ENCODE assay signal across 24 cellular contexts in the genomic region with DNA sequence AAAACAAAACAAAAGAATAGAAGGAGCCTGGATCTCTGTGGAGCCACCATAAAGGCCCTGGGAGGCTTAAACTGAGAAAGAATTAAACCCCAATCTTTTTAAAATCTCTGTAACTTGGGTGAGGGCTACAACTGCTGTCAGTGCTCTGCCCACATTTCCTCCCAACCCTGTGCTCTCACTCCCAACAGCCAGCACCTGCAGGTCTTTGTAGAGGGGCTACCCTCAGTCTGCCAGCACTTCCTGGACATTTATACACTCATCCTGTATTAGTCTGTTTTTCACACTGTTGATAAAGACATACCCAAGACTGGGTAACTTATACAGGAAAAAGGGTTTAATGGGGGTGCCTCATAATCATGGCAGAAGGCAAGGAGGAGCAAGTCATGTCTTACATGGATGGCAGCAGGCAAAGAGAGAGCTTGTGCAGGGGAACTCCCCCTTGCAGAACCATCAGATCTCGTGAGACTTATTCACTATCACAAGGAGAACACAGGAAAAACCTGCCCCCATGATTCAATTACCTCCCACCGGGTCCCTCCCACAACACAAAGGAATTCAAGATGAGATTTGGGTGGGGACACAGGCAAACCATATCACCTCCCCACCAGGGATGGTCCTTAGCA. TPM values are rescaled to one million over a fixed set of nuclear protein-coding genes. Genes with fewer than 3 reads are reported as not detected.
DNase-seq lines count a peak whose midpoint lies in the region; ATAC-seq, FAIRE-seq and TF ChIP-seq lines count a peak whose summit lies in the region.
"Had no signal": no experiment of that assay in that cellular context is flagged by ENCODE, and none has a peak within 500 bp of the region (broad histone marks: within the 10 kb centered on the region; RNA-seq: fewer than 3 reads in every experiment).

No MANE protein-coding gene starts in this region.

- BruUV-seq in K562 (replicated peaks; lab: Mats Ljungman, UMichigan) (no TSS peak), mammary epithelial cell (replicated peaks; lab: Mats Ljungman, UMichigan) (no TSS peak)

- H3K4me1 ChIP-seq in CD4-positive, CD25-positive, alpha-beta regulatory T cell (ENCODE audit: control insufficient read depth, insufficient read depth, low read length, poor library complexity, severe bottlenecking), result no peaks in the 10 kb centered on the region
- no peaks in the 10 kb centered on the region for H3K4me1 ChIP-seq in HEK293 (ENCODE audit: control insufficient read depth, insufficient read depth, low read length)
- no peaks in the 10 kb centered on the region for H3K4me1 ChIP-seq in K562 (replicated peaks in 1 of 2; ENCODE audit: control insufficient read depth in 2 of 2, insufficient read depth in 2 of 2, low read length in 2 of 2)
- H3K4me1 ChIP-seq in esophagus muscularis mucosa, result peaks cover 7 to 46% (median 31%) of the 10 kb centered on the region in 4 donors
- H3K4me1 ChIP-seq in mammary epithelial cell (ENCODE audit: insufficient read depth, low read length), result no peaks in the 10 kb centered on the region
- H3K4me1 ChIP-seq in body of pancreas, result peaks cover 13% of the 10 kb centered on the region
- H3K4me1 ChIP-seq: A549; BLaER1 treated with 17β-estradiol and CSF1 and Interleukin-3, amounts not matched to agents 10 nM and 100 nM; Caco-2 had no signal

- H3K27ac Mint-ChIP-seq in CD4-positive, CD25-positive, alpha-beta regulatory T cell, result peak overlapping the region in 2 of 3 donors; percentile 70 to 79
- H3K27ac Mint-ChIP-seq: B cell had no signal

- no peaks in the 10 kb centered on the region for H4K20me1 ChIP-seq in K562 (replicated peaks; ENCODE audit: control insufficient read depth, insufficient read depth, low read length)
- no peaks in the 10 kb centered on the region for H4K20me1 ChIP-seq in mammary epithelial cell (ENCODE audit: insufficient read depth, low read length)
- H4K20me1 ChIP-seq: BLaER1 treated with 17β-estradiol and CSF1 and Interleukin-3, amounts not matched to agents 10 nM and 100 nM had no signal

- H2AFZ ChIP-seq in K562 (ENCODE audit: low read depth, low read length) (no peak overlapping the region), mammary epithelial cell (ENCODE audit: low read depth, low read length) (no peak overlapping the region)

- peaks cover 22 to 30% (median 26%) of the 10 kb centered on the region in 4 donors for H3K4me1 Mint-ChIP-seq in CD4-positive, CD25-positive, alpha-beta regulatory T cell
- H3K4me1 Mint-ChIP-seq: B cell had no signal

- no peaks in the 10 kb centered on the region for H3K27me3 Mint-ChIP-seq in CD4-positive, CD25-positive, alpha-beta regulatory T cell
- H3K27me3 Mint-ChIP-seq: B cell; CD4-positive, alpha-beta memory T cell; CD8-positive, alpha-beta memory T cell had no signal

- H3K4me3 Mint-ChIP-seq in CD4-positive, CD25-positive, alpha-beta regulatory T cell, result no peak overlapping the region
- H3K4me3 Mint-ChIP-seq: B cell; CD4-positive, alpha-beta memory T cell; CD8-positive, alpha-beta memory T cell had no signal

- intact Hi-C loops in K562 (cut with micrococcal nuclease) (no loop called here), esophagus muscularis mucosa (cut with DNase I) (no loop called here), mammary epithelial cell (cut with micrococcal nuclease) (no loop called here), body of pancreas (cut with DNase I) (no loop called here)

- no peak overlapping the region for H3K4me3 ChIP-seq in CD4-positive, CD25-positive, alpha-beta regulatory T cell (ENCODE audit: low read depth, low read length)
- H3K4me3 ChIP-seq in HEK293 (ENCODE audit: low read depth, low read length) (no peak overlapping the region), K562 (no peak overlapping the region), esophagus muscularis mucosa (no peak overlapping the region), mammary epithelial cell (replicated peaks in 1 of 3; ENCODE audit: insufficient read depth in 1 of 3, low read depth in 2 of 3, low read length in 3 of 3) (no peak overlapping the region), body of pancreas (no peak overlapping the region)
- H3K4me3 ChIP-seq: A549; BLaER1 treated with 17β-estradiol and CSF1 and Interleukin-3, amounts not matched to agents 10 nM and 100 nM had no signal

- no peaks in the 10 kb centered on the region for H3K27me3 ChIP-seq in CD4-positive, CD25-positive, alpha-beta regulatory T cell (ENCODE audit: control insufficient read depth, insufficient read depth, low read length)
- H3K27me3 ChIP-seq in K562 (ENCODE audit: control insufficient read depth in 2 of 2, insufficient read depth in 2 of 2, low read length in 2 of 2), result no peaks in the 10 kb centered on the region
- no peaks in the 10 kb centered on the region for H3K27me3 ChIP-seq in esophagus muscularis mucosa
- no peaks in the 10 kb centered on the region for H3K27me3 ChIP-seq in mammary epithelial cell (ENCODE audit: insufficient read depth, low read length)
- H3K27me3 ChIP-seq in body of pancreas, result no peaks in the 10 kb centered on the region
- H3K27me3 ChIP-seq: BLaER1 treated with 17β-estradiol and CSF1 and Interleukin-3, amounts not matched to agents 10 nM and 100 nM had no signal

- H3K36me3 ChIP-seq in CD4-positive, CD25-positive, alpha-beta regulatory T cell (ENCODE audit: control insufficient read depth, insufficient read depth, low read length), result no peaks in the 10 kb centered on the region
- H3K36me3 ChIP-seq in HEK293 (ENCODE audit: control insufficient read depth in 2 of 2, insufficient read depth in 1 of 2, low read length in 2 of 2), result no peaks in the 10 kb centered on the region
- no peaks in the 10 kb centered on the region; the same call in 2 of the 3 replicates for H3K36me3 ChIP-seq in K562 (ENCODE audit: control insufficient read depth, insufficient read depth, low read length)
- H3K36me3 ChIP-seq in esophagus muscularis mucosa, result no peaks in the 10 kb centered on the region
- no peaks in the 10 kb centered on the region for H3K36me3 ChIP-seq in mammary epithelial cell (ENCODE audit: insufficient read depth, low read length)
- no peaks in the 10 kb centered on the region for H3K36me3 ChIP-seq in body of pancreas (replicated peaks in 1 of 2; ENCODE audit: insufficient read depth in 1 of 2, low read depth in 2 of 2)

- POLR2A ChIA-PET in HEK293 (lab: Yijun Ruan, JAX) (no interaction called here), K562 (lab: Yijun Ruan, JAX) (no interaction called here)

- CTCF ChIA-PET in HEK293 (lab: Yijun Ruan, JAX), result interaction anchor here (0.6 kb wide), 1 partner anchor 1403 kb away, joined by 4 read pairs; no protein-coding TSS in a partner anchor
- CTCF ChIA-PET in K562 (lab: Yijun Ruan, JAX; ENCODE audit: low intra/inter-chr PET ratio), result no interaction called here
- CTCF ChIA-PET in mammary epithelial cell (lab: Charles Lee; ENCODE audit: low non-redundant PET), result no interaction called here

- no peak overlapping the region for H3K27ac ChIP-seq in CD4-positive, CD25-positive, alpha-beta regulatory T cell (ENCODE audit: insufficient read depth, low read length, poor library complexity, severe bottlenecking)
- H3K27ac ChIP-seq in HEK293 (ENCODE audit: extremely low read depth, low read depth, low read length), result no peak overlapping the region
- no peak overlapping the region for H3K27ac ChIP-seq in K562 (ENCODE audit: extremely low read depth, low read depth, low read length)
- H3K27ac ChIP-seq in esophagus muscularis mucosa (replicated peaks in 1 of 4), result peak overlapping the region in 3 of 4 donors; percentile 5 to 68 (median 45)
- no peak overlapping the region for H3K27ac ChIP-seq in mammary epithelial cell (ENCODE audit: insufficient read depth, low read depth, low read length)
- H3K27ac ChIP-seq in body of pancreas, result no peak overlapping the region
- H3K27ac ChIP-seq: 22Rv1; A549; BLaER1 treated with 17β-estradiol and CSF1 and Interleukin-3, amounts not matched to agents 10 nM and 100 nM; C4-2B had no signal

- TF ChIP-seq CTCF in HEK293 (tag by site-specific recombination; IDR thresholded peaks at IDR 0.05), result no peak
- TF ChIP-seq CTCF in K562 (IDR thresholded peaks at IDR 0.05 in 2 of 3, conservative IDR thresholded peaks at IDR 0.05 in 1 of 3; ENCODE audit: insufficient read depth in 2 of 3, low read depth in 1 of 3, low read length in 3 of 3), result no peak
- TF ChIP-seq CTCF in esophagus muscularis mucosa (IDR thresholded peaks at IDR 0.05), result no peak
- TF ChIP-seq CTCF in mammary epithelial cell (conservative IDR thresholded peaks at IDR 0.05 in 1 of 2, IDR thresholded peaks at IDR 0.05 in 1 of 2; ENCODE audit: extremely low read depth in 1 of 2, insufficient read depth in 1 of 2, low read depth in 1 of 2, low read length in 2 of 2), result no peak
- no peak for TF ChIP-seq CTCF in body of pancreas (IDR thresholded peaks at IDR 0.05)

- TF ChIP-seq POLR2A in K562 (conservative IDR thresholded peaks at IDR 0.05), result no peak
- TF ChIP-seq POLR2A in esophagus muscularis mucosa (IDR thresholded peaks at IDR 0.05; ENCODE audit: low read depth), result no peak
- no peak for TF ChIP-seq POLR2A in body of pancreas (IDR thresholded peaks at IDR 0.05)

- in situ Hi-C loops in K562 (cut with MboI) (no loop called here), mammary epithelial cell (cut with MboI; ENCODE audit: low sequenced_read_pairs in 2 of 2) (no loop called here)

- no peaks in the 10 kb centered on the region for H3K79me2 ChIP-seq in K562 (ENCODE audit: control insufficient read depth, insufficient read depth, low read length)
- no peaks in the 10 kb centered on the region for H3K79me2 ChIP-seq in mammary epithelial cell (ENCODE audit: insufficient read depth, low read length)

- TF ChIP-seq RAD21 in K562 (CRISPR knock-in tag; conservative IDR thresholded peaks at IDR 0.05 in 1 of 2, IDR thresholded peaks at IDR 0.05 in 1 of 2), result no peak

- H3K9ac ChIP-seq in K562 (ENCODE audit: insufficient read depth in 1 of 2, low read depth in 2 of 2, low read length in 2 of 2), result no peak overlapping the region
- H3K9ac ChIP-seq in mammary epithelial cell (ENCODE audit: insufficient read depth, low read length), result no peak overlapping the region
- H3K9ac ChIP-seq: BLaER1 treated with 17β-estradiol and CSF1 and Interleukin-3, amounts not matched to agents 10 nM and 100 nM had no signal

- FAIRE-seq in K562 (lab: Jason Lieb, UNC), result no peak
- FAIRE-seq: A549, D721Med, G401.6, GM12891, GM19239 had no signal

- TF ChIP-seq EP300 in K562 (IDR thresholded peaks at IDR 0.05; ENCODE audit: low read length), result no peak
- no peak for TF ChIP-seq EP300 in esophagus muscularis mucosa (IDR thresholded peaks at IDR 0.05)

- no peak for DNase-seq in CD4-positive, CD25-positive, alpha-beta regulatory T cell
- DNase-seq in K562 (ENCODE audit: extremely low read depth in 1 of 4, low spot score in 3 of 4), result no peak
- no peak for DNase-seq in esophagus muscularis mucosa (ENCODE audit: extremely low spot score)
- no peak for DNase-seq in mammary epithelial cell
- DNase-seq in stimulated activated CD4-positive, alpha-beta T cell treated with anti-CD3 and anti-CD28 coated beads, Interleukin-4, amount 100 ng/mL, for 24 hours, result no peak
- DNase-seq in body of pancreas, result no peak
- no peak for DNase-seq in anterior cingulate cortex (lab: John Stamatoyannopoulos, UW)
- DNase-seq: AML-193; Caco-2; Calu3; CD4-positive, alpha-beta memory T cell; CD8-positive, alpha-beta memory T cell; DMS79; GF-D8 had no signal

- peaks cover 0 to 11% (median 3%) of the 10 kb centered on the region in 7 donors for H3K9me3 Mint-ChIP-seq in CD4-positive, CD25-positive, alpha-beta regulatory T cell

- peaks cover 39% of the 10 kb centered on the region for H3K36me3 Mint-ChIP-seq in CD4-positive, CD25-positive, alpha-beta regulatory T cell

- 71% methylated on average over 2 of the region's 2 CpGs for WGBS in K562 (ENCODE audit: insufficient coverage, low coverage, missing lambda C conversion rate)
- 100% methylated on average over 2 of the region's 2 CpGs for WGBS in esophagus muscularis mucosa
- 100% methylated on average over 2 of the region's 2 CpGs for WGBS in mammary epithelial cell (ENCODE audit: low coverage, missing lambda C conversion rate)
- WGBS in body of pancreas, 2 donors, result 100% methylated on average over 2 of the region's 2 CpGs

- peaks cover 4 to 7% of the 10 kb centered on the region in 2 experiments for H3K9me3 ChIP-seq in CD4-positive, CD25-positive, alpha-beta regulatory T cell (ENCODE audit: control insufficient read depth in 2 of 2, low read length in 2 of 2)
- H3K9me3 ChIP-seq in HEK293 (ENCODE audit: control insufficient read depth, insufficient read depth, low read depth, low read length) (no peaks in the 10 kb centered on the region), K562 (replicated peaks; ENCODE audit: control insufficient read depth, insufficient read depth, low read depth, low read length) (peaks cover 4% of the 10 kb centered on the region; the same call in 1 of the 2 replicates), esophagus muscularis mucosa (no peaks in the 10 kb centered on the region), mammary epithelial cell (replicated peaks; ENCODE audit: insufficient read depth, low read length) (no peaks in the 10 kb centered on the region), body of pancreas (peaks cover 0 to 6% (median 0%) of the 10 kb centered on the region in 3 donors)
- H3K9me3 ChIP-seq: A549, Caco-2 had no signal

- dilution Hi-C loops in mammary epithelial cell (cut with HindIII; ENCODE audit: low sequenced_read_pairs), result no loop called here

- no peak for ATAC-seq in CD4-positive, CD25-positive, alpha-beta regulatory T cell (ENCODE audit: low read depth in 2 of 2)
- ATAC-seq in K562, result no peak
- no peak for ATAC-seq in body of pancreas
- ATAC-seq: A549 had no signal

- H3K9me1 ChIP-seq in K562 (ENCODE audit: control insufficient read depth, insufficient read depth, low read length), result no peaks in the 10 kb centered on the region

- H3K4me2 ChIP-seq in K562 (ENCODE audit: insufficient read depth, low read length), result no peak overlapping the region
- H3K4me2 ChIP-seq in mammary epithelial cell (ENCODE audit: insufficient read depth, low read depth, low read length), result no peak overlapping the region
- H3K4me2 ChIP-seq: A549; BLaER1 treated with 17β-estradiol and CSF1 and Interleukin-3, amounts not matched to agents 10 nM and 100 nM had no signal

RNA-seq across cellular contexts. Expression of a gene that starts 47.4 kb away (rescaled TPM):
- 11.3 TPM for total RNA-seq in CD4-positive, CD25-positive, alpha-beta regulatory T cell
- polyA plus RNA-seq in CD4-positive, CD25-positive, alpha-beta regulatory T cell, result 1 to 10 TPM; 1.7 to 4.8 (median 3.7) TPM
- 53.4 and 125 TPM in 2 replicates for total RNA-seq in K562 (2011; cell fraction: chromatin; rRNA removed; ENCODE audit: low replicate concordance)
- 19.5 and 28.4 TPM in 2 replicates for total RNA-seq in K562 (2011; cell fraction: nucleolus; rRNA removed)
- total RNA-seq in K562 (2011; cell fraction: nucleoplasm; rRNA removed), result 44.9 and 60.8 TPM in 2 replicates
- total RNA-seq in K562 (2014; rRNA removed) (2.3 and 4.0 TPM in 2 replicates), K562 (2014; rRNA removed; fragmentation: Illumina TruSeq; extraction: Trizol) (9.7 and 11.4 TPM in 2 replicates), K562 (2015; rRNA removed; fragmentation: Illumina TruSeq; extraction: Trizol) (6.2 and 7.0 TPM in 2 replicates), K562 (2021) (6.9 and 9.4 TPM in 2 replicates), esophagus muscularis mucosa (10 to 100 TPM in 1 of 4 donors, 1 to 10 TPM in 3; 5.6 to 10.4 (median 7.8) TPM), mammary epithelial cell (1 to 10 TPM; 3.1 to 7.7 TPM), body of pancreas (1 to 10 TPM; 6.7 to 7.6 TPM)
- polyA plus RNA-seq in K562 (2011; rRNA removed) (12.4 and 15.0 TPM in 2 replicates), K562 (2014; fragmentation: Illumina TruSeq; extraction: Trizol) (3.1 and 4.1 TPM in 2 replicates), K562 (2014; fragmentation: Nextera tagmentation; extraction: Ambion mirVana) (under 1 TPM; 0.70 to 0.84 TPM), K562 (2014; rRNA removed) (4.2 TPM in 2 replicates), mammary epithelial cell (1.2 TPM)
- polyA plus RNA-seq in K562 (2011; cell fraction: cytosol; rRNA removed), result 2.5 and 7.2 TPM in 2 replicates
- 11.3 and 18.1 TPM in 2 replicates for polyA plus RNA-seq in K562 (2011; cell fraction: nucleus; rRNA removed)
- 2.0 and 2.8 TPM in 2 replicates for polyA plus RNA-seq in K562 (2012)
- 26.3 and 39.0 TPM in 2 replicates for polyA minus RNA-seq in K562 (2011; rRNA and poly(A)+ RNA removed)
- 13.0 and 19.6 TPM in 2 replicates for polyA minus RNA-seq in K562 (2011; cell fraction: cytosol; rRNA and poly(A)+ RNA removed)
- polyA minus RNA-seq in K562 (2011; cell fraction: nucleus; rRNA and poly(A)+ RNA removed), result 10.5 and 21.5 TPM in 2 replicates
- polyA minus RNA-seq in mammary epithelial cell, result 24.8 TPM

Comparison
In these comparisons a context has a peak if more than half of its experiments do, and no peak if none do; other contexts are left out.
1. H3K27ac ChIP-seq: peak in esophagus muscularis mucosa (3 of 4); none in CD4-positive, CD25-positive, alpha-beta regulatory T cell (single experiment), HEK293 (single experiment), K562 (single experiment), mammary epithelial cell (single experiment) and body of pancreas (0 of 4).